In the genomic region with DNA sequence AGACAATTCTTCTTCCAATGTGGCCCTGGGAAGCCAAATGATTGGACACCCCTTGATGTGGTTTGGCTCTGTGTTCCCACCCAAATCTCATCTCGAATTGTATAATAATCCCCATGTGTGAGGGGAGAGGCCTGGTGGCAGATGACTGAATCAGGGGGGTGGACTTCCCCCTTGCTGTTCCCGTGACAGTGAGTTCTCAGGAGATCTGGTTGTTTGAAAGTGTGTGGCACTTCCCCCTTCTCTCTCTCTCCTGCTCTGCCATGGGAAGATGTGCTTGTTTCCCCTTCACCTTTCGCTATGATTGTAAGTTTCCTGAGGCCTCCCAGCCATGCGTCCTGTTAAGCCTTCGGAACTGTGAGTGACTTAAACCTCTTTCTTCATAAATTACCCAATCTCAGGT, we compare ENCODE assay signal across 32 cellular contexts.
"Had no signal": no experiment of that assay in that cellular context is flagged by ENCODE, and none has a peak within 500 bp of the region (broad histone marks: within the 10 kb centered on the region; RNA-seq: fewer than 3 reads in every experiment).

No MANE protein-coding gene starts in this region.

- DNase-seq: activated CD4-positive, alpha-beta T cell treated with anti-CD3 and anti-CD28 coated beads for 36 hours; activated CD4-positive, alpha-beta T cell treated with anti-CD3 and anti-CD28 coated beads, Interleukin-2, amount 10 ng/mL, durations not matched to agents 7 days and 5 days; activated CD4-positive, alpha-beta T cell treated with anti-CD3 and anti-CD28 coated beads, Interleukin-2, amount 50 U/mL, for 48 hours; activated CD8-positive, alpha-beta T cell treated with anti-CD3 and anti-CD28 coated beads, Interleukin-2, amount 10 ng/mL, durations not matched to agents 7 days and 5 days; activated gamma-delta T cell; activated naive CD4-positive, alpha-beta T cell treated with anti-CD3 and anti-CD28 coated beads for 36 hours; activated naive CD8-positive, alpha-beta T cell treated with anti-CD3 and anti-CD28 coated beads for 36 hours; activated T-cell treated with anti-CD3 and anti-CD28 coated beads, Interleukin-2, amount 50 U/mL, for 24 hours; amniotic stem cell; aorta; NCI-H1092 treated with DMSO at 0.1 percent for 48 hours; NCI-H1417; NCI-H146; NCI-H187; NCI-H2029 treated with DMSO at 0.1 percent for 48 hours; NCI-H2107; NCI-H2171; NCI-H510A; NCI-H526; NCI-H748 treated with DMSO at 0.1 percent for 48 hours; NK-92 treated with Interleukin-12 subunit alpha and Interleukin-12 subunit beta, amount 100 ng/mL, for 24 hours; T1000 had no signal

- H3K4me2 ChIP-seq: PC-9 had no signal

- H3K4me1 Mint-ChIP-seq: activated CD4-positive, alpha-beta T cell treated with anti-CD3 and anti-CD28 coated beads for 36 hours; activated CD4-positive, alpha-beta T cell treated with anti-CD3 and anti-CD28 coated beads, Interleukin-2, amount 10 ng/mL, durations not matched to agents 7 days and 5 days; activated naive CD8-positive, alpha-beta T cell treated with anti-CD3 and anti-CD28 coated beads for 36 hours; central memory CD8-positive, alpha-beta T cell had no signal

- H3K27ac ChIP-seq: cardiac muscle cell, PC-9, RWPE1 had no signal

- H3K9me3 Mint-ChIP-seq: activated CD4-positive, alpha-beta T cell treated with anti-CD3 and anti-CD28 coated beads, Interleukin-2, amount 10 ng/mL, durations not matched to agents 7 days and 5 days; activated naive CD4-positive, alpha-beta T cell treated with anti-CD3 and anti-CD28 coated beads for 36 hours; activated naive CD8-positive, alpha-beta T cell treated with anti-CD3 and anti-CD28 coated beads for 36 hours; activated T-cell treated with anti-CD3 and anti-CD28 coated beads, Interleukin-2, amount 50 U/mL, for 24 hours; activated T-helper 2 cell treated with anti-CD3 and anti-CD28 coated beads, Interferon-gamma antibody, Interleukin-2, Interleukin-4, amounts not matched to agents 10 μg/mL and 5 μg/mL and 100 μg/mL, durations not matched to agents 14 hours and 24 hours and 36 hours; central memory CD8-positive, alpha-beta T cell; WTC11 had no signal

- ATAC-seq: activated CD4-positive, alpha-beta T cell treated with anti-CD3 and anti-CD28 coated beads for 36 hours; activated CD4-positive, CD25-positive, alpha-beta regulatory T cell treated with anti-CD3 and anti-CD28 coated beads, Interleukin-2, amount 50 U/mL, for 24 hours; activated CD8-positive, alpha-beta T cell treated with anti-CD3 and anti-CD28 coated beads, Interleukin-2, amount 10 ng/mL, durations not matched to agents 7 days and 5 days; Right ventricle myocardium inferior; WTC11 had no signal

- FAIRE-seq: RCC 7860, TTC549 had no signal

- H3K27ac Mint-ChIP-seq: activated CD4-positive, alpha-beta T cell treated with anti-CD3 and anti-CD28 coated beads for 36 hours; activated CD4-positive, alpha-beta T cell treated with anti-CD3 and anti-CD28 coated beads, Interleukin-2, amount 10 ng/mL, durations not matched to agents 7 days and 5 days; activated CD8-positive, alpha-beta T cell treated with anti-CD3 and anti-CD28 coated beads, Interleukin-2, amount 10 ng/mL, durations not matched to agents 7 days and 5 days; activated naive CD4-positive, alpha-beta T cell treated with anti-CD3 and anti-CD28 coated beads for 36 hours; activated naive CD8-positive, alpha-beta T cell treated with anti-CD3 and anti-CD28 coated beads for 36 hours; activated T-cell treated with anti-CD3 and anti-CD28 coated beads, Interleukin-2, amount 50 U/mL, for 24 hours; activated T-helper 2 cell treated with anti-CD3 and anti-CD28 coated beads, Interferon-gamma antibody, Interleukin-2, Interleukin-4, amounts not matched to agents 10 μg/mL and 5 μg/mL and 100 μg/mL, durations not matched to agents 14 hours and 24 hours and 36 hours; WTC11 had no signal

- H3K4me3 ChIP-seq: cardiac muscle cell, PC-9 had no signal

- H3K4me3 Mint-ChIP-seq: activated CD4-positive, alpha-beta T cell treated with anti-CD3 and anti-CD28 coated beads for 36 hours; activated CD4-positive, alpha-beta T cell treated with anti-CD3 and anti-CD28 coated beads, Interleukin-2, amount 10 ng/mL, durations not matched to agents 7 days and 5 days; activated CD8-positive, alpha-beta T cell treated with anti-CD3 and anti-CD28 coated beads, Interleukin-2, amount 10 ng/mL, durations not matched to agents 7 days and 5 days; activated naive CD4-positive, alpha-beta T cell treated with anti-CD3 and anti-CD28 coated beads for 36 hours; activated naive CD8-positive, alpha-beta T cell treated with anti-CD3 and anti-CD28 coated beads for 36 hours; activated T-cell treated with anti-CD3 and anti-CD28 coated beads, Interleukin-2, amount 50 U/mL, for 24 hours; central memory CD8-positive, alpha-beta T cell; WTC11 had no signal

- H3K27me3 ChIP-seq: cardiac muscle cell had no signal

- H3K27me3 Mint-ChIP-seq: activated CD4-positive, alpha-beta T cell treated with anti-CD3 and anti-CD28 coated beads for 36 hours; activated CD4-positive, alpha-beta T cell treated with anti-CD3 and anti-CD28 coated beads, Interleukin-2, amount 10 ng/mL, durations not matched to agents 7 days and 5 days; activated naive CD8-positive, alpha-beta T cell treated with anti-CD3 and anti-CD28 coated beads for 36 hours; activated T-cell treated with anti-CD3 and anti-CD28 coated beads, Interleukin-2, amount 50 U/mL, for 24 hours; central memory CD8-positive, alpha-beta T cell had no signal

- H2AFZ ChIP-seq: PC-9 had no signal
